Comparison of ENCODE assay signal across 14 cellular contexts in the genomic region with DNA sequence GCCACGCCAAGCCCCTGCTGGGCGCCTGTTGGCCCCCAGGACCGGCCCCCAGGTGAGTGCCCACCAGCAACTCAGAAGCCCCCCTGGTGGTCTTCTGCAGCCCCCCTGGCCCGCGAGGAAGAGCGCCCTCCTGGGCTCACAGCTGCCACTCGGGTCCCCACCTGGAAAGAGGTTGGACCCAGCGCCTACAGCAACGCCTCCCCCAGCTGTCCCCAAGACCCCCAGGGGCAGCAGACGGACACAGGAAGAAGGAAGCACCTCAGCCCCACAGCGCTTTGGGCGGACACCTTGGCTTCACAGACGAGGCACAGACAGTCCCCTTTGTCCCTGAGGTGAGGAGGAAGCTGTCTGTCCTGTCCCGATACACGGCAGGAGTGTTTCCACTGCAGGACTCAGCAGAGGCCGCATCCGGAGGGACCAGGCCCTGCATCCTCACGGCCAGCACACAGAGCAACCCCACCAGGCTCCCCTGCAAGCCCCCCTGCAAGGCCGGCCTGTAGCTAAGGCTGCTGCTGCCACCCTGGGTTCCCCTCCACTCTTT.
"Had no signal": no experiment of that assay in that cellular context is flagged by ENCODE, and none has a peak within 500 bp of the region (broad histone marks: within the 10 kb centered on the region; RNA-seq: fewer than 3 reads in every experiment).

No MANE protein-coding gene starts in this region.

- H3K4me1 ChIP-seq: foreskin keratinocyte had no signal

- H3K4me3 ChIP-seq: ovary had no signal

- H3K9me3 ChIP-seq: esophagus squamous epithelium had no signal

- FAIRE-seq: astrocyte, endometrium, islet of Langerhans had no signal

- H3K4me3 Mint-ChIP-seq: activated naive CD8-positive, alpha-beta T cell treated with anti-CD3 and anti-CD28 coated beads, Interleukin-2, amount 50 U/mL, for 24 hours had no signal

- H3K36me3 ChIP-seq: esophagus squamous epithelium, heart right ventricle, ovary, tibial artery had no signal

- DNase-seq: activated CD4-positive, alpha-beta T cell treated with anti-CD3 and anti-CD28 coated beads for 1 hour; esophagus squamous epithelium; foreskin keratinocyte; tibial artery had no signal

- H3K36me3 Mint-ChIP-seq: activated CD4-positive, alpha-beta memory T cell treated with anti-CD3 and anti-CD28 coated beads for 36 hours; stimulated activated memory B cell treated with anti-CD40 and anti-IgM and Interleukin-4, amounts not matched to agents 10 μg/mL and 1 μg/mL and 100 μg/mL, for 72 hours had no signal

- ATAC-seq: activated naive CD8-positive, alpha-beta T cell treated with anti-CD3 and anti-CD28 coated beads, Interleukin-2, amount 50 U/mL, for 24 hours; foreskin keratinocyte; stimulated activated memory B cell treated with anti-CD40 and anti-IgM and Interleukin-4, amounts not matched to agents 10 μg/mL and 1 μg/mL and 100 μg/mL, for 72 hours had no signal

- H3K4me1 Mint-ChIP-seq: stimulated activated memory B cell treated with anti-CD40 and anti-IgM and Interleukin-4, amounts not matched to agents 10 μg/mL and 1 μg/mL and 100 μg/mL, for 72 hours had no signal

- H3K27ac ChIP-seq: foreskin keratinocyte, ovary, skin epidermis, tibial artery had no signal

- H3K27ac Mint-ChIP-seq: activated CD4-positive, alpha-beta memory T cell treated with anti-CD3 and anti-CD28 coated beads for 36 hours; activated naive CD8-positive, alpha-beta T cell treated with anti-CD3 and anti-CD28 coated beads, Interleukin-2, amount 50 U/mL, for 24 hours; activated T-cell treated with anti-CD3 and anti-CD28 coated beads, Interleukin-2, amount 50 U/mL, for 72 hours; stimulated activated memory B cell treated with anti-CD40 and anti-IgM and Interleukin-4, amounts not matched to agents 10 μg/mL and 1 μg/mL and 100 μg/mL, for 72 hours had no signal

- H3K9me3 Mint-ChIP-seq: activated T-cell treated with anti-CD3 and anti-CD28 coated beads, Interleukin-2, amount 50 U/mL, for 72 hours had no signal

- H3K27me3 ChIP-seq: ovary had no signal
